Comparison of ENCODE assay signal across 23 cellular contexts in genomic region chr13:106818971-106819370, GRCh38.
"Had no signal": no experiment of that assay in that cellular context is flagged by ENCODE, and none has a peak within 500 bp of the region (broad histone marks: within the 10 kb centered on the region; RNA-seq: fewer than 3 reads in every experiment).

No MANE protein-coding gene starts in this region.

- H3K36me3 ChIP-seq: Peyer's patch, SJSA1 had no signal

- ATAC-seq: HepG2, PC-3, Right ventricle myocardium inferior had no signal

- H3K27me3 ChIP-seq: Peyer's patch, SJSA1 had no signal

- DNase-seq: IMR-90, Karpas-422, KG1, MM.1S, NCI-H1092 treated with DMSO at 0.1 percent for 48 hours, NCI-H1436, NCI-H187, NCI-H2029, NCI-H2081 treated with DMSO at 0.1 percent for 48 hours, NCI-H2171, NCI-H226, NCI-H446, NCI-H510A, NCI-H524 treated with DMSO at 0.1 percent for 48 hours, NCI-H69, NCI-H774, PC-3, Peyer's patch, SHP77 treated with DMSO at 0.1 percent for 48 hours had no signal

- H3K4me3 ChIP-seq: Peyer's patch, SJSA1, SK-N-MC had no signal

- H3K4me1 ChIP-seq: Peyer's patch, SJSA1 had no signal

- H3K27ac ChIP-seq: Peyer's patch, SJSA1, SK-N-MC had no signal

- H3K9me3 ChIP-seq: Peyer's patch, SJSA1 had no signal
